In genomic region chr15:44713006-44713966, GRCh38 we compare ENCODE assay signal across 8 cellular contexts. TPM values are rescaled to one million over a fixed set of nuclear protein-coding genes. Genes with fewer than 3 reads are reported as not detected.
DNase-seq lines count a peak whose midpoint lies in the region; ATAC-seq, FAIRE-seq and TF ChIP-seq lines count a peak whose summit lies in the region.

No MANE protein-coding gene starts in this region.

- POLR2A ChIA-PET in activated CD4-positive, alpha-beta T cell treated with anti-CD3 and anti-CD28 coated beads, Interleukin-2, amount 10 ng/mL, durations not matched to agents 7 days and 5 days (lab: Charles Lee), result interaction anchor here (0.6 to 11.7 kb wide), 9 partner anchors 9 to 175 kb away, joined by 3 to 283 read pairs (median 6); partner anchors contain the start of genes SPG11 and TRIM69

- peak overlapping the region; percentile 96 for H3K4me3 Mint-ChIP-seq in activated CD4-positive, alpha-beta T cell treated with anti-CD3 and anti-CD28 coated beads, Interleukin-2, amount 10 ng/mL, durations not matched to agents 7 days and 5 days
- H3K4me3 Mint-ChIP-seq in memory B cell, result peak overlapping the region; percentile 97

- H3K4me1 Mint-ChIP-seq in activated CD4-positive, alpha-beta T cell treated with anti-CD3 and anti-CD28 coated beads, Interleukin-2, amount 10 ng/mL, durations not matched to agents 7 days and 5 days, result peaks cover 56% of the 10 kb centered on the region
- H3K4me1 Mint-ChIP-seq in memory B cell, result peaks cover 45% of the 10 kb centered on the region

- in situ Hi-C loops in GM13976 (cut with MboI; ENCODE audit: low sequenced_read_pairs, unreplicated experiment), result loop anchor here (5.0 kb wide), 1 partner anchor 51 kb away; the partner anchor contains the start of gene SPG11

- peaks cover 89% of the 10 kb centered on the region for H3K36me3 Mint-ChIP-seq in activated CD4-positive, alpha-beta T cell treated with anti-CD3 and anti-CD28 coated beads, Interleukin-2, amount 10 ng/mL, durations not matched to agents 7 days and 5 days (ENCODE audit: low read depth)
- peaks cover 46% of the 10 kb centered on the region for H3K36me3 Mint-ChIP-seq in memory B cell

- H3K27ac Mint-ChIP-seq in activated CD4-positive, alpha-beta T cell treated with anti-CD3 and anti-CD28 coated beads, Interleukin-2, amount 10 ng/mL, durations not matched to agents 7 days and 5 days, result peak overlapping the region; percentile 99
- H3K27ac Mint-ChIP-seq in memory B cell, result peak overlapping the region; percentile 100

- no peak for DNase-seq in activated CD4-positive, alpha-beta T cell treated with anti-CD3 and anti-CD28 coated beads, Interleukin-2, amount 10 ng/mL, durations not matched to agents 7 days and 5 days
- no peak for DNase-seq in activated CD4-positive, alpha-beta T cell treated with anti-CD3 and anti-CD28 coated beads for 1 hour
- DNase-seq in NCI-H2081 treated with DMSO at 0.1 percent for 48 hours (lab: John Stamatoyannopoulos, UW) (peak; percentile 16), astrocyte of the hippocampus (ENCODE audit: low read depth, low spot score) (peak; percentile 21), memory B cell (ENCODE audit: low spot score in 2 of 2) (no peak), GM13976 (ENCODE audit: low spot score) (no peak), frontal cortex (ENCODE audit: low spot score in 2 of 2) (no peak)

- no peak for TF ChIP-seq CTCF in GM13976 (IDR thresholded peaks at IDR 0.05; ENCODE audit: borderline replicate concordance, control extremely low read depth, extremely low read depth, insufficient read depth, missing control alignments)

- ATAC-seq in memory B cell (ENCODE audit: low read depth) (no peak), HG02759 (IDR thresholded peaks at IDR 0.05; ENCODE audit: unreplicated experiment) (no peak)

- no peaks in the 10 kb centered on the region for H3K27me3 Mint-ChIP-seq in activated CD4-positive, alpha-beta T cell treated with anti-CD3 and anti-CD28 coated beads, Interleukin-2, amount 10 ng/mL, durations not matched to agents 7 days and 5 days
- H3K27me3 Mint-ChIP-seq in memory B cell, result no peaks in the 10 kb centered on the region

- FAIRE-seq in frontal cortex (lab: Jason Lieb, UNC), result no peak

- peaks cover 2% of the 10 kb centered on the region for H3K9me3 Mint-ChIP-seq in activated CD4-positive, alpha-beta T cell treated with anti-CD3 and anti-CD28 coated beads, Interleukin-2, amount 10 ng/mL, durations not matched to agents 7 days and 5 days
- no peaks in the 10 kb centered on the region for H3K9me3 Mint-ChIP-seq in memory B cell

- CTCF ChIA-PET in activated CD4-positive, alpha-beta T cell treated with anti-CD3 and anti-CD28 coated beads, Interleukin-2, amount 10 ng/mL, durations not matched to agents 7 days and 5 days (lab: Charles Lee), result interaction anchor here (0.6 to 18.8 kb wide), 13 partner anchors 9 to 855 kb away, joined by 3 to 287 read pairs (median 4); partner anchors contain the start of genes SPG11 and TRIM69

RNA-seq across cellular contexts. Expression of gene B2M, which starts 2.0 kb away (rescaled TPM):
- over 10,000 TPM in 1 of 2 experiments, 1,000 to 10,000 TPM in 1; 9,253 to 11,726 TPM for total RNA-seq in activated CD4-positive, alpha-beta T cell treated with anti-CD3 and anti-CD28 coated beads, Interleukin-2, amount 10 ng/mL, durations not matched to agents 7 days and 5 days
- total RNA-seq in frontal cortex, result 295 TPM

RNA-seq across cellular contexts. Expression of gene PATL2, which starts 2.2 kb away (rescaled TPM):
- total RNA-seq in activated CD4-positive, alpha-beta T cell treated with anti-CD3 and anti-CD28 coated beads, Interleukin-2, amount 10 ng/mL, durations not matched to agents 7 days and 5 days, result 10 to 100 TPM; 15.9 to 20.5 TPM
- not detected for total RNA-seq in frontal cortex

RNA-seq across cellular contexts. Expression of gene TRIM69, which starts 23.0 kb away (rescaled TPM):
- total RNA-seq in activated CD4-positive, alpha-beta T cell treated with anti-CD3 and anti-CD28 coated beads, Interleukin-2, amount 10 ng/mL, durations not matched to agents 7 days and 5 days, result 10 to 100 TPM; 67.9 to 70.2 TPM
- 40.4 TPM for total RNA-seq in frontal cortex

RNA-seq across cellular contexts. Expression of gene SPG11, which starts 49.8 kb away (rescaled TPM):
- total RNA-seq in activated CD4-positive, alpha-beta T cell treated with anti-CD3 and anti-CD28 coated beads, Interleukin-2, amount 10 ng/mL, durations not matched to agents 7 days and 5 days, result 10 to 100 TPM; 69.2 to 77.6 TPM
- 73.0 TPM for total RNA-seq in frontal cortex

Comparison
In these comparisons a context has a peak if more than half of its experiments do, and no peak if none do; other contexts are left out.
1. DNase-seq: peak in NCI-H2081 treated with DMSO at 0.1 percent for 48 hours (single experiment) and astrocyte of the hippocampus (single experiment); none in activated CD4-positive, alpha-beta T cell treated with anti-CD3 and anti-CD28 coated beads, Interleukin-2, amount 10 ng/mL, durations not matched to agents 7 days and 5 days (single experiment), activated CD4-positive, alpha-beta T cell treated with anti-CD3 and anti-CD28 coated beads for 1 hour (single experiment), memory B cell (0 of 2), GM13976 (single experiment) and frontal cortex (0 of 2).
2. RNA of gene B2M, which starts 2.0 kb away (total RNA-seq): 9,253 to 11,726 TPM in activated CD4-positive, alpha-beta T cell treated with anti-CD3 and anti-CD28 coated beads, Interleukin-2, amount 10 ng/mL, durations not matched to agents 7 days and 5 days; 295 TPM in frontal cortex (single experiment); every median in the first group is over 10 times any median in the second.
3. RNA of gene PATL2, which starts 2.2 kb away (total RNA-seq): 15.9 to 20.5 TPM in activated CD4-positive, alpha-beta T cell treated with anti-CD3 and anti-CD28 coated beads, Interleukin-2, amount 10 ng/mL, durations not matched to agents 7 days and 5 days; not detected in frontal cortex (single experiment); every median in the first group is over 10 times any median in the second.